In genomic region chr16:2156849-2157224, GRCh38 we compare ENCODE assay signal across 9 cellular contexts. TPM values are rescaled to one million over a fixed set of nuclear protein-coding genes. Genes with fewer than 3 reads are reported as not detected.
DNase-seq lines count a peak whose midpoint lies in the region; ATAC-seq, FAIRE-seq and TF ChIP-seq lines count a peak whose summit lies in the region.
"Had no signal": no experiment of that assay in that cellular context is flagged by ENCODE, and none has a peak within 500 bp of the region (broad histone marks: within the 10 kb centered on the region; RNA-seq: fewer than 3 reads in every experiment).

No MANE protein-coding gene starts in this region.

- peak overlapping the region; percentile 31 for H3K4ac ChIP-seq in neuronal stem cell (ENCODE audit: low read length)

- H4K8ac ChIP-seq in neuronal stem cell (ENCODE audit: low read depth, low read length), result no peak overlapping the region

- peaks cover 0 to 14% of the 10 kb centered on the region in 2 donors for H3K36me3 Mint-ChIP-seq in CD4-positive, alpha-beta memory T cell

- H3K27ac Mint-ChIP-seq in CD4-positive, alpha-beta memory T cell, result peak overlapping the region in 5 of 7 donors; percentile 69 to 95 (median 89)

- WGBS in neuronal stem cell (ENCODE audit: extremely low coverage in 2 of 2, insufficient read length in 2 of 2, insufficient replicate concordance in 1 of 2), 2 donors, result no CpG with 5 or more reads among the region's 5 CpGs

- no peak overlapping the region for H3K14ac ChIP-seq in neuronal stem cell (ENCODE audit: low read length)

- no peak overlapping the region for H2BK120ac ChIP-seq in neuronal stem cell (ENCODE audit: low read depth, low read length)

- H3K27ac ChIP-seq in CD4-positive, alpha-beta memory T cell (ENCODE audit: low read depth, low read length), result no peak overlapping the region
- no peak overlapping the region for H3K27ac ChIP-seq in duodenal mucosa (ENCODE audit: low read depth, low read length)
- no peak overlapping the region for H3K27ac ChIP-seq in neuronal stem cell (replicated peaks; ENCODE audit: low read length)
- peak overlapping the region in 1 of 2 donors; percentile 19 for H3K27ac ChIP-seq in kidney (ENCODE audit: low read depth in 2 of 2, low read length in 2 of 2)

- H2AK5ac ChIP-seq in neuronal stem cell (ENCODE audit: low read depth, low read length), result peak overlapping the region; percentile 77

- intact Hi-C loops in CD4-positive, alpha-beta memory T cell (cut with micrococcal nuclease), result loop anchor here (1.0 to 10.0 kb wide), 2 partner anchors 38 to 292 kb away; no protein-coding TSS in a partner anchor
- intact Hi-C loops in kidney (cut with DNase I), result no loop called here

- H3K4me3 ChIP-seq in CD4-positive, alpha-beta memory T cell (ENCODE audit: low read length in 2 of 2), result no peak overlapping the region
- H3K4me3 ChIP-seq in NT2/D1 (ENCODE audit: insufficient read length, low read depth), result peak overlapping the region; percentile 99
- H3K4me3 ChIP-seq in duodenal mucosa (ENCODE audit: low read depth in 1 of 2, low read length in 2 of 2), result peak overlapping the region; percentile 83 to 93
- H3K4me3 ChIP-seq in neuronal stem cell (ENCODE audit: low read length in 2 of 2), result peak overlapping the region in 1 of 2 donors; percentile 85
- H3K4me3 ChIP-seq in kidney (ENCODE audit: low read length in 2 of 2), result no peak overlapping the region

- no peak for ATAC-seq in GM19467 (IDR thresholded peaks at IDR 0.05; ENCODE audit: unreplicated experiment)

- H3K27me3 ChIP-seq in CD4-positive, alpha-beta memory T cell (ENCODE audit: insufficient read depth, low read length), result no peaks in the 10 kb centered on the region
- H3K27me3 ChIP-seq in NT2/D1 (ENCODE audit: insufficient read depth, insufficient read length) (no peaks in the 10 kb centered on the region), duodenal mucosa (ENCODE audit: control insufficient read depth in 1 of 2, insufficient read depth in 2 of 2, low read length in 2 of 2) (no peaks in the 10 kb centered on the region), neuronal stem cell (ENCODE audit: control insufficient read depth in 3 of 3, insufficient read depth in 3 of 3, low read depth in 1 of 3, low read length in 3 of 3) (no peaks in the 10 kb centered on the region)

- TF ChIP-seq CTCF in kidney (IDR thresholded peaks at IDR 0.05; ENCODE audit: borderline replicate concordance, extremely low read depth, insufficient read depth), result no peak

- H3K9ac ChIP-seq in NT2/D1 (ENCODE audit: insufficient read length, low read depth) (peak overlapping the region; percentile 96), duodenal mucosa (ENCODE audit: low read depth in 1 of 2, low read length in 2 of 2) (peak overlapping the region; percentile 85 to 86), neuronal stem cell (ENCODE audit: low read depth, low read length, poor library complexity) (peak overlapping the region; percentile 56), kidney (ENCODE audit: low read length in 2 of 2) (peak overlapping the region in 1 of 2 donors; percentile 4)

- H3K79me1 ChIP-seq in neuronal stem cell (ENCODE audit: low read depth, low read length), result peaks cover 45% of the 10 kb centered on the region

- peaks cover 2% of the 10 kb centered on the region for H3K36me3 ChIP-seq in CD4-positive, alpha-beta memory T cell (ENCODE audit: insufficient read depth, low read length)
- H3K36me3 ChIP-seq in NT2/D1 (ENCODE audit: insufficient read depth, insufficient read length, low read length) (peaks cover 64% of the 10 kb centered on the region), duodenal mucosa (ENCODE audit: control insufficient read depth in 1 of 2, insufficient read depth in 2 of 2, low read length in 2 of 2) (peaks cover under 1 to 2% of the 10 kb centered on the region in 2 donors), neuronal stem cell (replicated peaks in 1 of 2; ENCODE audit: control insufficient read depth in 2 of 2, insufficient read depth in 2 of 2, low read length in 2 of 2) (peaks cover 9 to 34% of the 10 kb centered on the region in 2 donors), kidney (ENCODE audit: control insufficient read depth in 1 of 2, insufficient read depth in 2 of 2, low read length in 2 of 2) (no peaks in the 10 kb centered on the region)

- H3K23ac ChIP-seq in neuronal stem cell (ENCODE audit: low read depth, low read length, poor library complexity), result peak overlapping the region; percentile 70

- H3K9me3 ChIP-seq in CD4-positive, alpha-beta memory T cell (ENCODE audit: control insufficient read depth in 1 of 2, low read length in 2 of 2), result no peaks in the 10 kb centered on the region
- no peaks in the 10 kb centered on the region for H3K9me3 ChIP-seq in NT2/D1 (ENCODE audit: insufficient read depth, low read length)
- H3K9me3 ChIP-seq in duodenal mucosa (ENCODE audit: control insufficient read depth in 1 of 2, low read length in 2 of 2), result no peaks in the 10 kb centered on the region
- no peaks in the 10 kb centered on the region for H3K9me3 ChIP-seq in neuronal stem cell (replicated peaks in 1 of 2; ENCODE audit: control insufficient read depth in 2 of 2, insufficient read depth in 1 of 2, low read depth in 1 of 2, low read length in 2 of 2)
- H3K9me3 ChIP-seq in kidney (ENCODE audit: control insufficient read depth in 1 of 2, low read length in 2 of 2), result no peaks in the 10 kb centered on the region

- CTCF ChIA-PET in CD4-positive, alpha-beta memory T cell (lab: Charles Lee; ENCODE audit: partially characterized antibody), result interaction anchor here (4.6 kb wide), 1 partner anchor 16 kb away, joined by 30 read pairs; no protein-coding TSS in a partner anchor

- H2AFZ ChIP-seq in neuronal stem cell (ENCODE audit: low read length), result no peak overlapping the region

- H3K27me3 Mint-ChIP-seq in CD4-positive, alpha-beta memory T cell, result no peaks in the 10 kb centered on the region

- DNase-seq in CD4-positive, alpha-beta memory T cell, result no peak
- DNase-seq in NT2/D1 (ENCODE audit: low read depth, low spot score), result no peak
- no peak for DNase-seq in neuronal stem cell (ENCODE audit: low spot score)
- no peak for DNase-seq in DMS114 treated with DMSO at 0.1 percent for 48 hours (lab: John Stamatoyannopoulos, UW; ENCODE audit: unreplicated experiment)
- no peak for DNase-seq in stimulated activated CD4-positive, alpha-beta T cell treated with anti-CD3 and anti-CD28 coated beads, Interleukin-4, amount 100 ng/mL, for 1 hour
- no peak for DNase-seq in kidney
- DNase-seq: NCI-H1092 treated with DMSO at 0.1 percent for 48 hours had no signal

- H2BK12ac ChIP-seq in neuronal stem cell (ENCODE audit: low read length), result no peak overlapping the region

- peaks cover 24 to 55% (median 38%) of the 10 kb centered on the region in 4 donors for H3K4me1 Mint-ChIP-seq in CD4-positive, alpha-beta memory T cell

- POLR2A ChIA-PET in CD4-positive, alpha-beta memory T cell (lab: Charles Lee; ENCODE audit: partially characterized antibody), result no interaction called here

- H3K18ac ChIP-seq in neuronal stem cell (ENCODE audit: low read length), result no peak overlapping the region

- FAIRE-seq in kidney (lab: Jason Lieb, UNC), result no peak

- no peak overlapping the region for H2BK15ac ChIP-seq in neuronal stem cell (ENCODE audit: low read length)

- H3K4me1 ChIP-seq in CD4-positive, alpha-beta memory T cell (ENCODE audit: insufficient read depth, low read length), result peaks cover 56% of the 10 kb centered on the region
- H3K4me1 ChIP-seq in NT2/D1 (ENCODE audit: insufficient read depth, insufficient read length), result peaks cover 55% of the 10 kb centered on the region
- H3K4me1 ChIP-seq in duodenal mucosa (ENCODE audit: control insufficient read depth in 1 of 2, insufficient read depth in 2 of 2, low read length in 2 of 2), result peaks cover 69 to 85% of the 10 kb centered on the region in 2 donors
- peaks cover 31 to 60% of the 10 kb centered on the region in 2 donors for H3K4me1 ChIP-seq in neuronal stem cell (ENCODE audit: control insufficient read depth in 2 of 2, insufficient read depth in 1 of 2, low read depth in 1 of 2, low read length in 2 of 2)
- peaks cover 10 to 50% of the 10 kb centered on the region in 2 donors for H3K4me1 ChIP-seq in kidney (ENCODE audit: control insufficient read depth in 1 of 2, insufficient read depth in 1 of 2, low read depth in 1 of 2, low read length in 2 of 2)

- H4K91ac ChIP-seq in neuronal stem cell (ENCODE audit: low read depth, low read length, poor library complexity), result no peak overlapping the region

- peak overlapping the region; percentile 94 to 98 (median 95) for H3K4me3 Mint-ChIP-seq in CD4-positive, alpha-beta memory T cell

- H2BK5ac ChIP-seq in neuronal stem cell (ENCODE audit: low read length), result no peak overlapping the region

- no peak overlapping the region for H3K4me2 ChIP-seq in neuronal stem cell (ENCODE audit: insufficient read depth, low read length, poor library complexity, severe bottlenecking)

- no peaks in the 10 kb centered on the region for H3K9me3 Mint-ChIP-seq in CD4-positive, alpha-beta memory T cell

RNA-seq across cellular contexts. Expression of gene TRAF7, which starts 1.3 kb away (rescaled TPM):
- total RNA-seq in CD4-positive, alpha-beta memory T cell, result 10 to 100 TPM; 40.9 to 41.9 TPM
- polyA plus RNA-seq in CD4-positive, alpha-beta memory T cell, result 1 to 10 TPM; 1.9 to 8.9 TPM
- 117 TPM for polyA plus RNA-seq in neuronal stem cell (2013, experiment 1 of 2)
- polyA plus RNA-seq in neuronal stem cell (2013, experiment 2 of 2), result 112 TPM
- total RNA-seq in kidney, result 66.8 TPM
- 26.1 TPM for polyA plus RNA-seq in kidney (ENCODE audit: insufficient read depth, low read depth, low replicate concordance)

RNA-seq across cellular contexts. Expression of gene RAB26, which starts 8.4 kb away (rescaled TPM):
- under 1 TPM in 1 of 2 experiments, not detected in 1; 0.44 TPM for total RNA-seq in CD4-positive, alpha-beta memory T cell
- under 1 TPM; 0.52 to 0.77 TPM for polyA plus RNA-seq in CD4-positive, alpha-beta memory T cell
- 4.2 TPM for polyA plus RNA-seq in neuronal stem cell (2013, experiment 1 of 2)
- 3.9 TPM for polyA plus RNA-seq in neuronal stem cell (2013, experiment 2 of 2)
- total RNA-seq in kidney, result 1.5 TPM
- polyA plus RNA-seq in kidney (ENCODE audit: insufficient read depth, low read depth, low replicate concordance), result 3.0 TPM

RNA-seq across cellular contexts. Expression of gene PKD1, which starts 21.1 kb away (rescaled TPM):
- total RNA-seq in CD4-positive, alpha-beta memory T cell, result 100 to 1,000 TPM; 125 to 126 TPM
- polyA plus RNA-seq in CD4-positive, alpha-beta memory T cell, result 10 to 100 TPM in 1 of 2 donors, 1 to 10 TPM in 1; 2.3 to 11.7 TPM
- polyA plus RNA-seq in neuronal stem cell (2013, experiment 1 of 2), result 27.8 TPM
- polyA plus RNA-seq in neuronal stem cell (2013, experiment 2 of 2), result 26.3 TPM
- 88.3 TPM for total RNA-seq in kidney
- polyA plus RNA-seq in kidney (ENCODE audit: insufficient read depth, low read depth, low replicate concordance), result 16.2 TPM

RNA-seq across cellular contexts. Expression of gene CASKIN1, which starts 39.6 kb away (rescaled TPM):
- total RNA-seq in CD4-positive, alpha-beta memory T cell, result not detected
- not detected for polyA plus RNA-seq in CD4-positive, alpha-beta memory T cell
- polyA plus RNA-seq in neuronal stem cell (2013, experiment 1 of 2), result 4.7 TPM
- 4.7 TPM for polyA plus RNA-seq in neuronal stem cell (2013, experiment 2 of 2)
- 0.66 TPM for total RNA-seq in kidney
- polyA plus RNA-seq in kidney (ENCODE audit: insufficient read depth, low read depth, low replicate concordance), result 0.30 TPM

RNA-seq across cellular contexts. Expression of gene MLST8, which starts 48.4 kb away (rescaled TPM):
- total RNA-seq in CD4-positive, alpha-beta memory T cell, result 10 to 100 TPM; 28.1 to 31.1 TPM
- 10 to 100 TPM; 27.4 to 34.7 TPM for polyA plus RNA-seq in CD4-positive, alpha-beta memory T cell
- 74.1 TPM for polyA plus RNA-seq in neuronal stem cell (2013, experiment 1 of 2)
- 70.9 TPM for polyA plus RNA-seq in neuronal stem cell (2013, experiment 2 of 2)
- 34.0 TPM for total RNA-seq in kidney
- polyA plus RNA-seq in kidney (ENCODE audit: insufficient read depth, low read depth, low replicate concordance), result 63.3 TPM

Comparison
In these comparisons a context has a peak if more than half of its experiments do, and no peak if none do; other contexts are left out.
1. H3K4me3 ChIP-seq: peak in NT2/D1 (single experiment) and duodenal mucosa (2 of 2); none in CD4-positive, alpha-beta memory T cell (0 of 2) and kidney (0 of 2).